10 cellular contexts compared by ENCODE assay signal in genomic region chr6:121376411-121376810, GRCh38. TPM values are rescaled to one million over a fixed set of nuclear protein-coding genes. Genes with fewer than 3 reads are reported as not detected.
"Had no signal": no experiment of that assay in that cellular context is flagged by ENCODE, and none has a peak within 500 bp of the region (broad histone marks: within the 10 kb centered on the region; RNA-seq: fewer than 3 reads in every experiment).

No MANE protein-coding gene starts in this region.

- H3K4me1 Mint-ChIP-seq: IgD-negative memory B cell had no signal

- H3K9me3 ChIP-seq: HAP-1 had no signal

- H3K27me3 Mint-ChIP-seq: IgD-negative memory B cell had no signal

- H3K36me3 Mint-ChIP-seq: IgD-negative memory B cell had no signal

- H3K36me3 ChIP-seq: HAP-1 had no signal

- H3K4me3 Mint-ChIP-seq: HFFc6, IgD-negative memory B cell had no signal

- H3K27ac ChIP-seq: HL-60 had no signal

- DNase-seq: GOT3, H7, HFFc6, KBM-7 had no signal

- H3K9me3 Mint-ChIP-seq: HFFc6 had no signal

- H3K27ac Mint-ChIP-seq: HFFc6, IgD-negative memory B cell had no signal

- ATAC-seq: HCT116, HepG2 had no signal

- H3K4me3 ChIP-seq: HAP-1 had no signal

- H3K4me1 ChIP-seq: HAP-1 had no signal

RNA-seq across cellular contexts. Expression of gene GJA1, which starts 59.0 kb away (rescaled TPM):
- total RNA-seq: HepG2, HT1080 had no signal
- polyA plus RNA-seq: HepG2, IgD-negative memory B cell had no signal
